12 cellular contexts compared by ENCODE assay signal in genomic region chr11:27205779-27206549, GRCh38.
DNase-seq lines count a peak whose midpoint lies in the region; TF ChIP-seq lines count a peak whose summit lies in the region.
"Had no signal": no experiment of that assay in that cellular context is flagged by ENCODE, and none has a peak within 500 bp of the region (broad histone marks: within the 10 kb centered on the region; RNA-seq: fewer than 3 reads in every experiment).

No MANE protein-coding gene starts in this region.

- H3K9ac ChIP-seq in colonic mucosa (ENCODE audit: low read depth in 2 of 2, low read length in 2 of 2) (no peak overlapping the region), neural progenitor cell (no peak overlapping the region), Karpas-422 (ENCODE audit: low read length) (no peak overlapping the region)

- H3K27me3 ChIP-seq in left ventricle myocardium inferior (ENCODE audit: low read depth): no peaks in the 10 kb centered on the region
- H3K27me3 ChIP-seq in right atrium auricular region: no peaks in the 10 kb centered on the region
- H3K27me3 ChIP-seq in colonic mucosa: no peaks in the 10 kb centered on the region
- H3K27me3 ChIP-seq in neural progenitor cell: no peaks in the 10 kb centered on the region
- H3K27me3 ChIP-seq in uterus: no peaks in the 10 kb centered on the region
- no peaks in the 10 kb centered on the region for H3K27me3 ChIP-seq in Karpas-422 (ENCODE audit: low read length)

- no peak for DNase-seq in left ventricle myocardium inferior
- no peak for DNase-seq in right atrium auricular region (ENCODE audit: low spot score)
- peak; percentile 10 for DNase-seq in colonic mucosa
- DNase-seq in neural progenitor cell (ENCODE audit: low spot score): no peak
- DNase-seq in uterus: no peak
- no peak for DNase-seq in Karpas-422
- DNase-seq in activated T-helper 2 cell treated with anti-CD3 and anti-CD28 coated beads, Interferon-gamma antibody, Interleukin-2, Interleukin-4, amounts not matched to agents 10 μg/mL and 5 μg/mL and 100 μg/mL, durations not matched to agents 14 hours and 24 hours and 36 hours (ENCODE audit: low spot score): no peak
- no peak for DNase-seq in activated CD4-positive, alpha-beta T cell treated with anti-CD3 and anti-CD28 coated beads for 1 hour
- DNase-seq: Calu3, SHP77 had no signal

- H3K4me1 ChIP-seq in left ventricle myocardium inferior (peaks cover 31% of the 10 kb centered on the region), right atrium auricular region (peaks cover 0 to 21% of the 10 kb centered on the region in 2 donors), colonic mucosa (peaks cover 5% of the 10 kb centered on the region), neural progenitor cell (peaks cover 12% of the 10 kb centered on the region), uterus (peaks cover 0 to 3% of the 10 kb centered on the region in 2 donors), Karpas-422 (ENCODE audit: low read length) (no peaks in the 10 kb centered on the region)

- no peaks in the 10 kb centered on the region for H3K36me3 ChIP-seq in left ventricle myocardium inferior
- H3K36me3 ChIP-seq in right atrium auricular region: no peaks in the 10 kb centered on the region
- H3K36me3 ChIP-seq in colonic mucosa: no peaks in the 10 kb centered on the region
- no peaks in the 10 kb centered on the region for H3K36me3 ChIP-seq in neural progenitor cell
- no peaks in the 10 kb centered on the region for H3K36me3 ChIP-seq in uterus
- H3K36me3 ChIP-seq in Karpas-422 (ENCODE audit: insufficient read depth, low read length): no peaks in the 10 kb centered on the region

- peak overlapping the region; percentile 31 for H3K27ac ChIP-seq in left ventricle myocardium inferior (replicated peaks)
- H3K27ac ChIP-seq in right atrium auricular region: no peak overlapping the region
- peak overlapping the region; percentile 44 for H3K27ac ChIP-seq in colonic mucosa
- H3K27ac ChIP-seq in neural progenitor cell: peak overlapping the region; percentile 30
- H3K27ac ChIP-seq in uterus: peak overlapping the region; percentile 10 to 27
- H3K27ac ChIP-seq in Karpas-422 (ENCODE audit: low read length): no peak overlapping the region

- peak overlapping the region; percentile 17 for H3K27ac Mint-ChIP-seq in neural progenitor cell
- no peak overlapping the region for H3K27ac Mint-ChIP-seq in activated T-helper 2 cell treated with anti-CD3 and anti-CD28 coated beads, Interferon-gamma antibody, Interleukin-2, Interleukin-4, amounts not matched to agents 10 μg/mL and 5 μg/mL and 100 μg/mL, durations not matched to agents 14 hours and 24 hours and 36 hours
- H3K27ac Mint-ChIP-seq: GM23338, IgD-negative memory B cell had no signal

- intact Hi-C loops in left ventricle myocardium inferior (cut with micrococcal nuclease) (no loop called here), colonic mucosa (cut with DNase I) (no loop called here), uterus (cut with DNase I; ENCODE audit: low total_unique reads) (no loop called here)
- intact Hi-C loops in activated T-helper 2 cell treated with anti-CD3 and anti-CD28 coated beads, Interferon-gamma antibody, Interleukin-2, Interleukin-4, amounts not matched to agents 10 μg/mL and 5 μg/mL and 100 μg/mL, durations not matched to agents 14 hours and 24 hours and 36 hours (cut with micrococcal nuclease): no loop called here

- peaks cover 2% of the 10 kb centered on the region for H3K27me3 Mint-ChIP-seq in neural progenitor cell (ENCODE audit: insufficient read depth, low read depth)
- H3K27me3 Mint-ChIP-seq in activated T-helper 2 cell treated with anti-CD3 and anti-CD28 coated beads, Interferon-gamma antibody, Interleukin-2, Interleukin-4, amounts not matched to agents 10 μg/mL and 5 μg/mL and 100 μg/mL, durations not matched to agents 14 hours and 24 hours and 36 hours (ENCODE audit: low read depth): no peaks in the 10 kb centered on the region
- H3K27me3 Mint-ChIP-seq: IgD-negative memory B cell had no signal

- H3K79me2 ChIP-seq in neural progenitor cell (ENCODE audit: low read depth) (no peaks in the 10 kb centered on the region), Karpas-422 (ENCODE audit: low read length) (no peaks in the 10 kb centered on the region)

- H3K4me3 ChIP-seq in left ventricle myocardium inferior (no peak overlapping the region), right atrium auricular region (no peak overlapping the region), colonic mucosa (no peak overlapping the region), neural progenitor cell (no peak overlapping the region), uterus (no peak overlapping the region), Karpas-422 (ENCODE audit: low read length) (no peak overlapping the region)
- H3K4me3 ChIP-seq: GM23338 had no signal

- TF ChIP-seq CTCF in left ventricle myocardium inferior (IDR thresholded peaks at IDR 0.05; ENCODE audit: borderline replicate concordance): no peak
- no peak for TF ChIP-seq CTCF in right atrium auricular region (IDR thresholded peaks at IDR 0.05)
- TF ChIP-seq CTCF in colonic mucosa (IDR thresholded peaks at IDR 0.05): no peak
- no peak for TF ChIP-seq CTCF in neural progenitor cell (IDR thresholded peaks at IDR 0.05)
- TF ChIP-seq CTCF in uterus (IDR thresholded peaks at IDR 0.05): no peak

- no peak overlapping the region for H2AFZ ChIP-seq in neural progenitor cell (replicated peaks)
- H2AFZ ChIP-seq in Karpas-422 (ENCODE audit: low read length): no peak overlapping the region
- H2AFZ ChIP-seq: GM23338 had no signal

- peaks cover 13% of the 10 kb centered on the region for H3F3A ChIP-seq in neural progenitor cell (ENCODE audit: low read depth)

- H3K36me3 Mint-ChIP-seq in neural progenitor cell: no peaks in the 10 kb centered on the region
- no peaks in the 10 kb centered on the region for H3K36me3 Mint-ChIP-seq in activated T-helper 2 cell treated with anti-CD3 and anti-CD28 coated beads, Interferon-gamma antibody, Interleukin-2, Interleukin-4, amounts not matched to agents 10 μg/mL and 5 μg/mL and 100 μg/mL, durations not matched to agents 14 hours and 24 hours and 36 hours (ENCODE audit: low read depth)
- H3K36me3 Mint-ChIP-seq: IgD-negative memory B cell had no signal

- H3K4me3 Mint-ChIP-seq in neural progenitor cell: no peak overlapping the region
- no peak overlapping the region for H3K4me3 Mint-ChIP-seq in activated T-helper 2 cell treated with anti-CD3 and anti-CD28 coated beads, Interferon-gamma antibody, Interleukin-2, Interleukin-4, amounts not matched to agents 10 μg/mL and 5 μg/mL and 100 μg/mL, durations not matched to agents 14 hours and 24 hours and 36 hours (ENCODE audit: low read depth)
- H3K4me3 Mint-ChIP-seq: GM23338, IgD-negative memory B cell had no signal

- H3K9me3 Mint-ChIP-seq in neural progenitor cell: no peaks in the 10 kb centered on the region
- no peaks in the 10 kb centered on the region for H3K9me3 Mint-ChIP-seq in activated T-helper 2 cell treated with anti-CD3 and anti-CD28 coated beads, Interferon-gamma antibody, Interleukin-2, Interleukin-4, amounts not matched to agents 10 μg/mL and 5 μg/mL and 100 μg/mL, durations not matched to agents 14 hours and 24 hours and 36 hours
- H3K9me3 Mint-ChIP-seq: GM23338, IgD-negative memory B cell had no signal

- peaks cover 13% of the 10 kb centered on the region for H3K4me1 Mint-ChIP-seq in neural progenitor cell
- H3K4me1 Mint-ChIP-seq in activated T-helper 2 cell treated with anti-CD3 and anti-CD28 coated beads, Interferon-gamma antibody, Interleukin-2, Interleukin-4, amounts not matched to agents 10 μg/mL and 5 μg/mL and 100 μg/mL, durations not matched to agents 14 hours and 24 hours and 36 hours (ENCODE audit: low read depth): no peaks in the 10 kb centered on the region
- H3K4me1 Mint-ChIP-seq: IgD-negative memory B cell had no signal

- H4K20me1 ChIP-seq in neural progenitor cell (ENCODE audit: low read depth): no peaks in the 10 kb centered on the region
- H4K20me1 ChIP-seq in Karpas-422 (ENCODE audit: insufficient read depth, low read depth, low read length): no peaks in the 10 kb centered on the region

- no peak for TF ChIP-seq POLR2A in uterus (IDR thresholded peaks at IDR 0.05)

- H3K4me2 ChIP-seq in neural progenitor cell: no peak overlapping the region
- no peak overlapping the region for H3K4me2 ChIP-seq in Karpas-422 (ENCODE audit: low read depth, low read length, poor library complexity, severe bottlenecking)
- H3K4me2 ChIP-seq: GM23338 had no signal

- no peaks in the 10 kb centered on the region for H3K9me2 ChIP-seq in Karpas-422 (replicated peaks; ENCODE audit: insufficient read depth, low read length)

- no peaks in the 10 kb centered on the region for H3K9me3 ChIP-seq in left ventricle myocardium inferior (replicated peaks)
- no peaks in the 10 kb centered on the region for H3K9me3 ChIP-seq in right atrium auricular region
- H3K9me3 ChIP-seq in colonic mucosa: no peaks in the 10 kb centered on the region
- H3K9me3 ChIP-seq in neural progenitor cell (ENCODE audit: low read depth): no peaks in the 10 kb centered on the region
- H3K9me3 ChIP-seq in uterus: no peaks in the 10 kb centered on the region
- H3K9me3 ChIP-seq in Karpas-422 (ENCODE audit: low read length): no peaks in the 10 kb centered on the region

Comparison
In these comparisons a context has a peak if more than half of its experiments do, and no peak if none do; other contexts are left out.
1. H3K27ac ChIP-seq: peak in left ventricle myocardium inferior (single experiment), colonic mucosa (single experiment), neural progenitor cell (single experiment) and uterus (2 of 2); none in right atrium auricular region (0 of 2) and Karpas-422 (single experiment).